8 cellular contexts compared by ENCODE assay signal in genomic region chr1:208988811-208989222, GRCh38.
DNase-seq lines count a peak whose midpoint lies in the region; ATAC-seq and TF ChIP-seq lines count a peak whose summit lies in the region.

No MANE protein-coding gene starts in this region.

- intact Hi-C loops in ovary (cut with DNase I) (no loop called here), posterior vena cava (cut with DNase I) (no loop called here)

- H3K27ac Mint-ChIP-seq in T-helper 1 cell treated with Interleukin-12 subunit alpha and Interleukin-12 subunit beta and Interleukin-4 antibody, amounts not matched to agents 30 μg/mL and 1 μg/mL, for 36 hours, result peak overlapping the region; percentile 89

- TF ChIP-seq POLR2A in ovary (IDR thresholded peaks at IDR 0.05), result no peak

- 1 to 5% (median 3%) methylated on average over 3 of the region's 3 CpGs for WGBS in ovary, 3 donors

- H3K9me3 ChIP-seq in KOPT-K1 (ENCODE audit: insufficient read depth, low read length, poor library complexity, severe bottlenecking), result no peaks in the 10 kb centered on the region
- H3K9me3 ChIP-seq in ovary, result no peaks in the 10 kb centered on the region

- peak overlapping the region; percentile 29 for H3K4me3 ChIP-seq in ovary

- no peaks in the 10 kb centered on the region for H3K36me3 ChIP-seq in KOPT-K1 (ENCODE audit: insufficient read depth, low read length)
- H3K36me3 ChIP-seq in ovary, result no peaks in the 10 kb centered on the region

- no peak for TF ChIP-seq EP300 in ovary (IDR thresholded peaks at IDR 0.05)

- peaks cover 19% of the 10 kb centered on the region for H3K27me3 Mint-ChIP-seq in T-helper 1 cell treated with Interleukin-12 subunit alpha and Interleukin-12 subunit beta and Interleukin-4 antibody, amounts not matched to agents 30 μg/mL and 1 μg/mL, for 36 hours (ENCODE audit: low read depth)

- H3K4me1 ChIP-seq in ovary (ENCODE audit: insufficient read depth), result no peaks in the 10 kb centered on the region

- TF ChIP-seq CTCF in ovary (IDR thresholded peaks at IDR 0.05), result no peak

- peak overlapping the region; percentile 62 for H3K27ac ChIP-seq in KOPT-K1 (ENCODE audit: low read depth, low read length, poor library complexity, severe bottlenecking)
- peak overlapping the region; percentile 31 for H3K27ac ChIP-seq in epithelial cell of prostate
- H3K27ac ChIP-seq in ovary, result no peak overlapping the region

- H3K9me3 Mint-ChIP-seq in T-helper 1 cell treated with Interleukin-12 subunit alpha and Interleukin-12 subunit beta and Interleukin-4 antibody, amounts not matched to agents 30 μg/mL and 1 μg/mL, for 36 hours, result peaks cover 4% of the 10 kb centered on the region

- H3K27me3 ChIP-seq in ovary, result no peaks in the 10 kb centered on the region

- DNase-seq in NCI-H2171 treated with DMSO at 0.1 percent for 48 hours (lab: John Stamatoyannopoulos, UW) (peak; percentile 4), NCI-H2171 (lab: John Stamatoyannopoulos, UW) (no peak), epithelial cell of prostate (ENCODE audit: low read depth, low spot score) (no peak), ovary (peak in 1 of 5 donors; percentile 12), posterior vena cava (ENCODE audit: low spot score) (no peak)

- peak overlapping the region; percentile 81 for H3K4me3 Mint-ChIP-seq in T-helper 1 cell treated with Interleukin-12 subunit alpha and Interleukin-12 subunit beta and Interleukin-4 antibody, amounts not matched to agents 30 μg/mL and 1 μg/mL, for 36 hours

- peaks cover 5% of the 10 kb centered on the region for H3K36me3 Mint-ChIP-seq in T-helper 1 cell treated with Interleukin-12 subunit alpha and Interleukin-12 subunit beta and Interleukin-4 antibody, amounts not matched to agents 30 μg/mL and 1 μg/mL, for 36 hours (ENCODE audit: low read depth)

- ATAC-seq in GM21786 (IDR thresholded peaks at IDR 0.05; ENCODE audit: unreplicated experiment), result peak; percentile 100

- H3K4me1 Mint-ChIP-seq in T-helper 1 cell treated with Interleukin-12 subunit alpha and Interleukin-12 subunit beta and Interleukin-4 antibody, amounts not matched to agents 30 μg/mL and 1 μg/mL, for 36 hours (ENCODE audit: low read depth), result peaks cover 16% of the 10 kb centered on the region

Comparison
In these comparisons a context has a peak if more than half of its experiments do, and no peak if none do; other contexts are left out.
1. H3K27ac ChIP-seq: peak in KOPT-K1 (single experiment) and epithelial cell of prostate (single experiment); none in ovary (0 of 2).